Comparison of ENCODE assay signal across 14 cellular contexts in the genomic region with DNA sequence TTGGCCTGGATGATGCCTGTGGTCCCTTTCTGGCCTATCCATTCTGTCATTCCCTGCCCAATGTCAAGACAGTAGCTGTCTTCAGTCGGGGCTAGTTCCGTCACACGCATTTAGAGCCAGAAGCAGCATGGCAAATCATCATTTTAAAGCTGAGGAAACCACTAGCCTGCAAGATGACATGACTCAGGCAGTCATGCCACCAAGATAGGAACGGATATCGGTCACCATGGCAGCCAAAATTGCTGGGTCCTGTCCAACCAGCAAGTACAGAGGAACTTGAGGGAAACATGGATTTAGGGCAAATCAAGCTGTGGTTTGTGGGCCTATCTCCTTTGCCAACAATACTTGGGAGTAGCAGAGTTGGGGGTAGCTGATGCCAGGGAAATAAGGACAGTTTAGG.
DNase-seq lines count a peak whose midpoint lies in the region; ATAC-seq and TF ChIP-seq lines count a peak whose summit lies in the region.
"Had no signal": no experiment of that assay in that cellular context is flagged by ENCODE, and none has a peak within 500 bp of the region (broad histone marks: within the 10 kb centered on the region; RNA-seq: fewer than 3 reads in every experiment).

No MANE protein-coding gene starts in this region.

- H3K27me3 Mint-ChIP-seq in activated CD4-positive, alpha-beta T cell treated with anti-CD3 and anti-CD28 coated beads for 36 hours, result no peaks in the 10 kb centered on the region
- H3K27me3 Mint-ChIP-seq: activated naive CD8-positive, alpha-beta T cell treated with anti-CD3 and anti-CD28 coated beads, Interleukin-2, amount 10 ng/mL, durations not matched to agents 7 days and 5 days had no signal

- H3K27ac Mint-ChIP-seq in activated CD4-positive, alpha-beta T cell treated with anti-CD3 and anti-CD28 coated beads for 36 hours, result peak overlapping the region; percentile 13
- H3K27ac Mint-ChIP-seq: activated naive CD8-positive, alpha-beta T cell treated with anti-CD3 and anti-CD28 coated beads, Interleukin-2, amount 10 ng/mL, durations not matched to agents 7 days and 5 days; nephron had no signal

- peaks cover 28% of the 10 kb centered on the region for H3K36me3 Mint-ChIP-seq in activated CD4-positive, alpha-beta T cell treated with anti-CD3 and anti-CD28 coated beads for 36 hours (ENCODE audit: low read depth)

- H3K27ac ChIP-seq in ascending aorta, result peak overlapping the region; percentile 22 to 32
- H3K27ac ChIP-seq in tibial artery, result peak overlapping the region in 1 of 2 donors; percentile 12
- H3K27ac ChIP-seq in foreskin keratinocyte, result no peak overlapping the region
- H3K27ac ChIP-seq in breast epithelium, result no peak overlapping the region
- H3K27ac ChIP-seq: 22Rv1, WERI-Rb-1 had no signal

- H3K9me3 ChIP-seq in ascending aorta (no peaks in the 10 kb centered on the region), tibial artery (no peaks in the 10 kb centered on the region), breast epithelium (no peaks in the 10 kb centered on the region)

- H3K4me3 Mint-ChIP-seq in activated CD4-positive, alpha-beta T cell treated with anti-CD3 and anti-CD28 coated beads for 36 hours, result no peak overlapping the region
- H3K4me3 Mint-ChIP-seq: activated naive CD8-positive, alpha-beta T cell treated with anti-CD3 and anti-CD28 coated beads, Interleukin-2, amount 10 ng/mL, durations not matched to agents 7 days and 5 days; nephron had no signal

- no peak overlapping the region for H3K4me3 ChIP-seq in ascending aorta
- no peak overlapping the region for H3K4me3 ChIP-seq in tibial artery
- H3K4me3 ChIP-seq in breast epithelium, result no peak overlapping the region

- TF ChIP-seq POLR2A in breast epithelium (IDR thresholded peaks at IDR 0.05), result no peak

- intact Hi-C loops in activated CD4-positive, alpha-beta T cell treated with anti-CD3 and anti-CD28 coated beads for 36 hours (cut with DNase I, micrococcal nuclease), result no loop called here
- intact Hi-C loops in ascending aorta (cut with DNase I), result no loop called here
- intact Hi-C loops in tibial artery (cut with DNase I; ENCODE audit: low total_unique reads), result no loop called here
- intact Hi-C loops in breast epithelium (cut with DNase I; ENCODE audit: low total_unique reads), result no loop called here

- H3K9me3 Mint-ChIP-seq in activated CD4-positive, alpha-beta T cell treated with anti-CD3 and anti-CD28 coated beads for 36 hours (ENCODE audit: low read depth), result no peaks in the 10 kb centered on the region
- H3K9me3 Mint-ChIP-seq: activated naive CD8-positive, alpha-beta T cell treated with anti-CD3 and anti-CD28 coated beads, Interleukin-2, amount 10 ng/mL, durations not matched to agents 7 days and 5 days; nephron had no signal

- no peaks in the 10 kb centered on the region for H3K27me3 ChIP-seq in ascending aorta
- no peaks in the 10 kb centered on the region for H3K27me3 ChIP-seq in tibial artery
- H3K27me3 ChIP-seq in foreskin keratinocyte, result no peaks in the 10 kb centered on the region
- no peaks in the 10 kb centered on the region for H3K27me3 ChIP-seq in breast epithelium

- POLR2A ChIA-PET in activated CD4-positive, alpha-beta T cell treated with anti-CD3 and anti-CD28 coated beads for 36 hours (lab: Charles Lee), result no interaction called here

- no peak for ATAC-seq in activated CD4-positive, alpha-beta T cell treated with anti-CD3 and anti-CD28 coated beads for 36 hours
- no peak for ATAC-seq in foreskin keratinocyte

- H3K36me3 ChIP-seq in ascending aorta (peaks cover 0 to under 1% of the 10 kb centered on the region in 2 donors), tibial artery (peaks cover 0 to 1% (median 0%) of the 10 kb centered on the region in 3 donors), breast epithelium (no peaks in the 10 kb centered on the region)

- DNase-seq in activated CD4-positive, alpha-beta T cell treated with anti-CD3 and anti-CD28 coated beads for 36 hours, result no peak
- no peak for DNase-seq in activated CD4-positive, alpha-beta T cell treated with anti-CD3 and anti-CD28 coated beads, Interleukin-2, amount 50 U/mL, for 1 hour
- DNase-seq in ascending aorta (ENCODE audit: low spot score in 2 of 2), result peak; percentile 62 to 90
- DNase-seq in iris pigment epithelial cell (ENCODE audit: low read depth), result peak; percentile 9
- DNase-seq in tibial artery, result peak; percentile 69 to 85
- no peak for DNase-seq in NCI-H187 treated with DMSO at 0.1 percent for 48 hours (lab: John Stamatoyannopoulos, UW)
- no peak for DNase-seq in foreskin keratinocyte
- no peak for DNase-seq in breast epithelium (ENCODE audit: low spot score in 2 of 2)
- DNase-seq: activated naive CD8-positive, alpha-beta T cell treated with anti-CD3 and anti-CD28 coated beads, Interleukin-2, amount 10 ng/mL, durations not matched to agents 7 days and 5 days; NCI-H1417 treated with DMSO at 0.1 percent for 48 hours; SIG-M5; WERI-Rb-1 had no signal

- CTCF ChIA-PET in activated CD4-positive, alpha-beta T cell treated with anti-CD3 and anti-CD28 coated beads for 36 hours (lab: Charles Lee), result interaction anchor here (0.6 to 3.4 kb wide), 3 partner anchors 13 to 191 kb away, joined by 3 to 9 read pairs (median 5); no protein-coding TSS in a partner anchor

- peaks cover 37% of the 10 kb centered on the region for H3K4me1 Mint-ChIP-seq in activated CD4-positive, alpha-beta T cell treated with anti-CD3 and anti-CD28 coated beads for 36 hours
- H3K4me1 Mint-ChIP-seq: nephron had no signal

- peaks cover 0 to 28% of the 10 kb centered on the region in 2 donors for H3K4me1 ChIP-seq in ascending aorta
- peaks cover 0 to 63% (median 18%) of the 10 kb centered on the region in 4 donors for H3K4me1 ChIP-seq in tibial artery
- H3K4me1 ChIP-seq in foreskin keratinocyte, result peaks cover 12% of the 10 kb centered on the region
- H3K4me1 ChIP-seq in breast epithelium, result no peaks in the 10 kb centered on the region

- no peak for TF ChIP-seq CTCF in ascending aorta (IDR thresholded peaks at IDR 0.05)
- TF ChIP-seq CTCF in tibial artery (IDR thresholded peaks at IDR 0.05), result no peak
- no peak for TF ChIP-seq CTCF in foreskin keratinocyte (conservative IDR thresholded peaks at IDR 0.05)
- no peak for TF ChIP-seq CTCF in breast epithelium (IDR thresholded peaks at IDR 0.05)

Comparison
In these comparisons a context has a peak if more than half of its experiments do, and no peak if none do; other contexts are left out.
1. DNase-seq: peak in ascending aorta (2 of 2), iris pigment epithelial cell (single experiment) and tibial artery (2 of 2); none in activated CD4-positive, alpha-beta T cell treated with anti-CD3 and anti-CD28 coated beads for 36 hours (single experiment), activated CD4-positive, alpha-beta T cell treated with anti-CD3 and anti-CD28 coated beads, Interleukin-2, amount 50 U/mL, for 1 hour (single experiment), NCI-H187 treated with DMSO at 0.1 percent for 48 hours (single experiment), foreskin keratinocyte (0 of 2) and breast epithelium (0 of 2).
2. H3K27ac ChIP-seq: peak in ascending aorta (2 of 2); none in foreskin keratinocyte (single experiment) and breast epithelium (0 of 2).